In the genomic region with DNA sequence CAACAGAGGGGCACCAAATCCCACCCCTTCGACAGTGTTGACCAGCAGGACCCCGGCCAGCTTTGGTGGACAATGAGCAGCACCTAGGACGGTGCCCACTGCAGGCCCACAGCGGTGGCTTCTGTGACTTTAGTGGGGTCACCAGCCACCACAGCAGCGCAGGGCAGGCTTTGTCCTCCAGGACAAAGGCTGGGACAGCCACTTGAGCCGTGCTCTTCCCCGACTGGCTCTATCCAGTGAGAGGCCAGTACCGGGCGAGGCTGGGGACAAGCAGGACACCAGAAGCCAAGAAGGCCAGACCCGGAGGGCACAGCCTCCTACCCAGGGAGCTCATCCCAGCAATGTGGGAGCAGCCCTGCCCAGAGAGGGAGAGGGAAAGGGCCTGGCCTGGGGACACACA, we compare ENCODE assay signal across 25 cellular contexts.
"Had no signal": no experiment of that assay in that cellular context is flagged by ENCODE, and none has a peak within 500 bp of the region (broad histone marks: within the 10 kb centered on the region; RNA-seq: fewer than 3 reads in every experiment).

No MANE protein-coding gene starts in this region.

- H3K36me3 ChIP-seq: lower lobe of right lung, sigmoid colon, uterus had no signal

- H3K9me3 Mint-ChIP-seq: activated naive CD4-positive, alpha-beta T cell treated with anti-CD3 and anti-CD28 coated beads, Interleukin-2, amount 50 U/mL, for 72 hours; activated T-cell treated with anti-CD3 and anti-CD28 coated beads, Interleukin-2, amount 50 U/mL, for 24 hours; activated T-helper 17 cell treated with anti-CD3 and anti-CD28 coated beads, Interleukin-2, amount 50 U/mL, for 72 hours; dendritic cell treated with granulocyte-macrophage colony-stimulating factor and Interleukin-4, amounts not matched to agents 40 ng/mL and 50 ng/mL, for 4 days; immature natural killer cell; naive thymus-derived CD8-positive, alpha-beta T cell; stimulated activated naive B cell treated with anti-CD40 and anti-IgM and Interleukin-4, amounts not matched to agents 10 μg/mL and 1 μg/mL and 100 μg/mL, for 72 hours; WTC11 had no signal

- H3K27me3 ChIP-seq: testis, uterus had no signal

- DNase-seq: activated CD8-positive, alpha-beta memory T cell treated with anti-CD3 and anti-CD28 coated beads for 24 hours; activated CD8-positive, alpha-beta memory T cell treated with anti-CD3 and anti-CD28 coated beads, Interleukin-2, amount 50 U/mL, for 4 hours; activated T-cell treated with anti-CD3 and anti-CD28 coated beads, Interleukin-2, amount 50 U/mL, for 24 hours; aorta; effector CD8-positive, alpha-beta T cell; foreskin keratinocyte; immature natural killer cell; lower lobe of right lung; mesendoderm; naive thymus-derived CD8-positive, alpha-beta T cell; occipital lobe; sigmoid colon; stimulated activated CD4-positive, alpha-beta T cell treated with anti-CD3 and anti-CD28 coated beads, Interleukin-15, amount 100 ng/mL, for 24 hours; stimulated activated naive B cell treated with anti-CD40 and anti-IgM and Interleukin-4, amounts not matched to agents 10 μg/mL and 1 μg/mL and 100 μg/mL, for 72 hours; T-helper 9 cell; testis; trophoblast cell; uterus had no signal

- H3K27ac Mint-ChIP-seq: activated naive CD4-positive, alpha-beta T cell treated with anti-CD3 and anti-CD28 coated beads, Interleukin-2, amount 50 U/mL, for 72 hours; activated T-cell treated with anti-CD3 and anti-CD28 coated beads, Interleukin-2, amount 50 U/mL, for 24 hours; activated T-helper 17 cell treated with anti-CD3 and anti-CD28 coated beads, Interleukin-2, amount 50 U/mL, for 72 hours; dendritic cell treated with granulocyte-macrophage colony-stimulating factor and Interleukin-4, amounts not matched to agents 40 ng/mL and 50 ng/mL, for 4 days; stimulated activated naive B cell treated with anti-CD40 and anti-IgM and Interleukin-4, amounts not matched to agents 10 μg/mL and 1 μg/mL and 100 μg/mL, for 72 hours; WTC11 had no signal

- H3K4me2 ChIP-seq: smooth muscle cell had no signal

- H3K9me3 ChIP-seq: lower lobe of right lung, sigmoid colon, testis, uterus had no signal

- H3K27ac ChIP-seq: foreskin keratinocyte, lower lobe of right lung, sigmoid colon, testis, uterus had no signal

- H3K27me3 Mint-ChIP-seq: brain had no signal

- H3K4me1 ChIP-seq: foreskin keratinocyte, lower lobe of right lung, testis, uterus had no signal

- H3K4me3 ChIP-seq: lower lobe of right lung, sigmoid colon, smooth muscle cell, testis, uterus had no signal

- H3K4me3 Mint-ChIP-seq: activated T-cell treated with anti-CD3 and anti-CD28 coated beads, Interleukin-2, amount 50 U/mL, for 24 hours; activated T-helper 17 cell treated with anti-CD3 and anti-CD28 coated beads, Interleukin-2, amount 50 U/mL, for 72 hours; dendritic cell treated with granulocyte-macrophage colony-stimulating factor and Interleukin-4, amounts not matched to agents 40 ng/mL and 50 ng/mL, for 4 days; stimulated activated naive B cell treated with anti-CD40 and anti-IgM and Interleukin-4, amounts not matched to agents 10 μg/mL and 1 μg/mL and 100 μg/mL, for 72 hours; WTC11 had no signal

- H3K36me3 Mint-ChIP-seq: activated naive CD4-positive, alpha-beta T cell treated with anti-CD3 and anti-CD28 coated beads, Interleukin-2, amount 50 U/mL, for 72 hours; brain; immature natural killer cell; naive thymus-derived CD8-positive, alpha-beta T cell; stimulated activated naive B cell treated with anti-CD40 and anti-IgM and Interleukin-4, amounts not matched to agents 10 μg/mL and 1 μg/mL and 100 μg/mL, for 72 hours; WTC11 had no signal

- H3K4me1 Mint-ChIP-seq: activated T-helper 17 cell treated with anti-CD3 and anti-CD28 coated beads, Interleukin-2, amount 50 U/mL, for 72 hours had no signal

- ATAC-seq: activated T-helper 17 cell treated with anti-CD3 and anti-CD28 coated beads, Interleukin-2, amount 50 U/mL, for 72 hours; foreskin keratinocyte; left lobe of liver; lower lobe of right lung; WTC11 had no signal
